Comparison of ENCODE assay signal across 36 cellular contexts in genomic region chr10:28149760-28150159, GRCh38.
"Had no signal": no experiment of that assay in that cellular context is flagged by ENCODE, and none has a peak within 500 bp of the region (broad histone marks: within the 10 kb centered on the region; RNA-seq: fewer than 3 reads in every experiment).

No MANE protein-coding gene starts in this region.

- H3K4me3 ChIP-seq: ascending aorta, cardiac muscle cell had no signal

- H3K4me1 Mint-ChIP-seq: activated CD4-positive, alpha-beta memory T cell treated with anti-CD3 and anti-CD28 coated beads, Interleukin-2, amount 10 ng/mL, durations not matched to agents 7 days and 5 days; activated CD4-positive, alpha-beta T cell treated with anti-CD3 and anti-CD28 coated beads, Interleukin-2, amount 10 ng/mL, durations not matched to agents 7 days and 5 days; activated naive CD4-positive, alpha-beta T cell treated with anti-CD3 and anti-CD28 coated beads, Interleukin-2, amount 10 ng/mL, durations not matched to agents 7 days and 5 days had no signal

- H3K9me3 ChIP-seq: ascending aorta had no signal

- H3K27ac Mint-ChIP-seq: activated CD4-positive, alpha-beta memory T cell treated with anti-CD3 and anti-CD28 coated beads, Interleukin-2, amount 10 ng/mL, durations not matched to agents 7 days and 5 days; activated CD4-positive, alpha-beta T cell treated with anti-CD3 and anti-CD28 coated beads for 36 hours; activated CD4-positive, alpha-beta T cell treated with anti-CD3 and anti-CD28 coated beads, Interleukin-2, amount 10 ng/mL, durations not matched to agents 7 days and 5 days; activated CD8-positive, alpha-beta memory T cell treated with anti-CD3 and anti-CD28 coated beads, Interleukin-2, amount 10 ng/mL, durations not matched to agents 7 days and 5 days; activated CD8-positive, alpha-beta T cell treated with anti-CD3 and anti-CD28 coated beads, Interleukin-2, amount 10 ng/mL, durations not matched to agents 7 days and 5 days; activated naive CD4-positive, alpha-beta T cell treated with anti-CD3 and anti-CD28 coated beads, Interleukin-2, amount 10 ng/mL, durations not matched to agents 7 days and 5 days; activated naive CD4-positive, alpha-beta T cell treated with anti-CD3 and anti-CD28 coated beads, Interleukin-2, amount 50 U/mL, for 24 hours; activated naive CD8-positive, alpha-beta T cell; activated naive CD8-positive, alpha-beta T cell treated with anti-CD3 and anti-CD28 coated beads, Interleukin-2, amount 10 ng/mL, durations not matched to agents 7 days and 5 days; activated naive CD8-positive, alpha-beta T cell treated with anti-CD3 and anti-CD28 coated beads, Interleukin-2, amount 50 U/mL, for 24 hours; activated T-cell treated with anti-CD3 and anti-CD28 coated beads, Interleukin-2, amount 50 U/mL, for 24 hours; activated T-helper 2 cell treated with anti-CD3 and anti-CD28 coated beads, Interferon-gamma antibody, Interleukin-2, Interleukin-4, amounts not matched to agents 10 μg/mL and 5 μg/mL and 100 μg/mL, durations not matched to agents 14 hours and 24 hours and 36 hours; brain; T-cell; T-helper 2 cell treated with Interferon-gamma antibody and Interleukin-4, amounts not matched to agents 5 μg/mL and 100 μg/mL, for 36 hours; WTC11 had no signal

- ATAC-seq: activated CD4-positive, alpha-beta T cell treated with anti-CD3 and anti-CD28 coated beads for 36 hours; activated CD4-positive, CD25-positive, alpha-beta regulatory T cell treated with anti-CD3 and anti-CD28 coated beads, Interleukin-2, amount 50 U/mL, for 24 hours; activated CD8-positive, alpha-beta memory T cell treated with anti-CD3 and anti-CD28 coated beads, Interleukin-2, amount 10 ng/mL, durations not matched to agents 7 days and 5 days; activated CD8-positive, alpha-beta T cell treated with anti-CD3 and anti-CD28 coated beads, Interleukin-2, amount 10 ng/mL, durations not matched to agents 7 days and 5 days; activated naive CD8-positive, alpha-beta T cell treated with anti-CD3 and anti-CD28 coated beads, Interleukin-2, amount 50 U/mL, for 24 hours; T-cell; WTC11 had no signal

- H3K27me3 Mint-ChIP-seq: activated CD4-positive, alpha-beta memory T cell treated with anti-CD3 and anti-CD28 coated beads, Interleukin-2, amount 10 ng/mL, durations not matched to agents 7 days and 5 days; activated CD4-positive, alpha-beta T cell treated with anti-CD3 and anti-CD28 coated beads for 36 hours; activated CD4-positive, alpha-beta T cell treated with anti-CD3 and anti-CD28 coated beads, Interleukin-2, amount 10 ng/mL, durations not matched to agents 7 days and 5 days; activated CD8-positive, alpha-beta memory T cell treated with anti-CD3 and anti-CD28 coated beads, Interleukin-2, amount 10 ng/mL, durations not matched to agents 7 days and 5 days; activated naive CD4-positive, alpha-beta T cell treated with anti-CD3 and anti-CD28 coated beads, Interleukin-2, amount 10 ng/mL, durations not matched to agents 7 days and 5 days; activated naive CD4-positive, alpha-beta T cell treated with anti-CD3 and anti-CD28 coated beads, Interleukin-2, amount 50 U/mL, for 24 hours; activated naive CD8-positive, alpha-beta T cell; activated naive CD8-positive, alpha-beta T cell treated with anti-CD3 and anti-CD28 coated beads, Interleukin-2, amount 10 ng/mL, durations not matched to agents 7 days and 5 days; activated naive CD8-positive, alpha-beta T cell treated with anti-CD3 and anti-CD28 coated beads, Interleukin-2, amount 50 U/mL, for 24 hours; activated T-cell treated with anti-CD3 and anti-CD28 coated beads, Interleukin-2, amount 50 U/mL, for 24 hours; brain; central memory CD8-positive, alpha-beta T cell; T-cell had no signal

- H3K4me1 ChIP-seq: ascending aorta had no signal

- DNase-seq: activated CD4-positive, alpha-beta memory T cell treated with anti-CD3 and anti-CD28 coated beads, Interleukin-2, amount 10 ng/mL, durations not matched to agents 7 days and 5 days; activated CD4-positive, alpha-beta T cell treated with anti-CD3 and anti-CD28 coated beads for 1 hour; activated CD4-positive, alpha-beta T cell treated with anti-CD3 and anti-CD28 coated beads for 36 hours; activated CD4-positive, alpha-beta T cell treated with anti-CD3 and anti-CD28 coated beads for 48 hours; activated CD4-positive, alpha-beta T cell treated with anti-CD3 and anti-CD28 coated beads, Interleukin-2, amount 10 ng/mL, durations not matched to agents 7 days and 5 days; activated CD4-positive, alpha-beta T cell treated with anti-CD3 and anti-CD28 coated beads, Interleukin-2, amount 50 U/mL, for 48 hours; activated CD4-positive, CD25-positive, alpha-beta regulatory T cell; activated CD8-positive, alpha-beta memory T cell treated with anti-CD3 and anti-CD28 coated beads for 24 hours; activated CD8-positive, alpha-beta memory T cell treated with anti-CD3 and anti-CD28 coated beads, Interleukin-2, amount 10 ng/mL, durations not matched to agents 7 days and 5 days; activated CD8-positive, alpha-beta memory T cell treated with anti-CD3 and anti-CD28 coated beads, Interleukin-2, amount 50 U/mL, for 48 hours; activated CD8-positive, alpha-beta T cell treated with anti-CD3 and anti-CD28 coated beads, Interleukin-2, amount 10 ng/mL, durations not matched to agents 7 days and 5 days; activated effector memory CD4-positive, alpha-beta T cell treated with Interleukin-2 at 50 U/mL for 16 hours; activated gamma-delta T cell; activated naive CD4-positive, alpha-beta T cell treated with anti-CD3 and anti-CD28 coated beads, Interleukin-2, amount 10 ng/mL, durations not matched to agents 7 days and 5 days; activated naive CD4-positive, alpha-beta T cell treated with Interleukin-2 at 50 U/mL for 16 hours; activated naive CD8-positive, alpha-beta T cell treated with anti-CD3 and anti-CD28 coated beads, Interleukin-2, amount 10 ng/mL, durations not matched to agents 7 days and 5 days; activated naive CD8-positive, alpha-beta T cell treated with anti-CD3 and anti-CD28 coated beads, Interleukin-2, amount 50 U/mL, for 24 hours; activated T-cell treated with anti-CD3 and anti-CD28 coated beads, Interleukin-2, amount 50 U/mL, for 24 hours; activated T-cell treated with anti-CD3 and anti-CD28 coated beads, Interleukin-2, amount 50 U/mL, for 48 hours; amygdala; anterior cingulate cortex; caudate nucleus; T-cell; T-helper 2 cell; T-helper 9 cell; WERI-Rb-1 had no signal

- H3K4me3 Mint-ChIP-seq: activated CD4-positive, alpha-beta memory T cell treated with anti-CD3 and anti-CD28 coated beads, Interleukin-2, amount 10 ng/mL, durations not matched to agents 7 days and 5 days; activated CD4-positive, alpha-beta T cell treated with anti-CD3 and anti-CD28 coated beads for 36 hours; activated CD4-positive, alpha-beta T cell treated with anti-CD3 and anti-CD28 coated beads, Interleukin-2, amount 10 ng/mL, durations not matched to agents 7 days and 5 days; activated CD8-positive, alpha-beta memory T cell treated with anti-CD3 and anti-CD28 coated beads, Interleukin-2, amount 10 ng/mL, durations not matched to agents 7 days and 5 days; activated CD8-positive, alpha-beta T cell treated with anti-CD3 and anti-CD28 coated beads, Interleukin-2, amount 10 ng/mL, durations not matched to agents 7 days and 5 days; activated naive CD4-positive, alpha-beta T cell treated with anti-CD3 and anti-CD28 coated beads, Interleukin-2, amount 10 ng/mL, durations not matched to agents 7 days and 5 days; activated naive CD4-positive, alpha-beta T cell treated with anti-CD3 and anti-CD28 coated beads, Interleukin-2, amount 50 U/mL, for 24 hours; activated naive CD8-positive, alpha-beta T cell; activated naive CD8-positive, alpha-beta T cell treated with anti-CD3 and anti-CD28 coated beads, Interleukin-2, amount 10 ng/mL, durations not matched to agents 7 days and 5 days; activated naive CD8-positive, alpha-beta T cell treated with anti-CD3 and anti-CD28 coated beads, Interleukin-2, amount 50 U/mL, for 24 hours; activated T-cell treated with anti-CD3 and anti-CD28 coated beads, Interleukin-2, amount 50 U/mL, for 24 hours; brain; central memory CD8-positive, alpha-beta T cell; T-cell; T-helper 2 cell treated with Interferon-gamma antibody and Interleukin-4, amounts not matched to agents 5 μg/mL and 100 μg/mL, for 36 hours; WTC11 had no signal

- H3K27me3 ChIP-seq: ascending aorta, cardiac muscle cell had no signal

- H3K9me3 Mint-ChIP-seq: activated CD4-positive, alpha-beta memory T cell treated with anti-CD3 and anti-CD28 coated beads, Interleukin-2, amount 10 ng/mL, durations not matched to agents 7 days and 5 days; activated CD4-positive, alpha-beta T cell treated with anti-CD3 and anti-CD28 coated beads, Interleukin-2, amount 10 ng/mL, durations not matched to agents 7 days and 5 days; activated naive CD4-positive, alpha-beta T cell treated with anti-CD3 and anti-CD28 coated beads, Interleukin-2, amount 10 ng/mL, durations not matched to agents 7 days and 5 days; activated naive CD4-positive, alpha-beta T cell treated with anti-CD3 and anti-CD28 coated beads, Interleukin-2, amount 50 U/mL, for 24 hours; activated naive CD8-positive, alpha-beta T cell treated with anti-CD3 and anti-CD28 coated beads, Interleukin-2, amount 10 ng/mL, durations not matched to agents 7 days and 5 days; activated naive CD8-positive, alpha-beta T cell treated with anti-CD3 and anti-CD28 coated beads, Interleukin-2, amount 50 U/mL, for 24 hours; activated T-cell treated with anti-CD3 and anti-CD28 coated beads, Interleukin-2, amount 50 U/mL, for 24 hours; activated T-helper 2 cell treated with anti-CD3 and anti-CD28 coated beads, Interferon-gamma antibody, Interleukin-2, Interleukin-4, amounts not matched to agents 10 μg/mL and 5 μg/mL and 100 μg/mL, durations not matched to agents 14 hours and 24 hours and 36 hours; brain; central memory CD8-positive, alpha-beta T cell; T-cell; T-helper 2 cell treated with Interferon-gamma antibody and Interleukin-4, amounts not matched to agents 5 μg/mL and 100 μg/mL, for 36 hours; WTC11 had no signal

- H3K27ac ChIP-seq: ascending aorta, cardiac muscle cell, WERI-Rb-1 had no signal

- H3K36me3 ChIP-seq: ascending aorta, cardiac muscle cell, WERI-Rb-1 had no signal

- H3K36me3 Mint-ChIP-seq: activated CD8-positive, alpha-beta memory T cell treated with anti-CD3 and anti-CD28 coated beads, Interleukin-2, amount 10 ng/mL, durations not matched to agents 7 days and 5 days; brain; WTC11 had no signal
